ENCODE assay signal across 1 cellular context in genomic region chr1:3777078-3777547, GRCh38.
TF ChIP-seq lines count a peak whose summit lies in the region.

No MANE protein-coding gene starts in this region.

TF ChIP-seq in IMR-90, 13 proteins besides CTCF, POLR2A, EP300 and RAD21:
- no peak for TF ChIP-seq FOS (IDR thresholded peaks at IDR 0.05; ENCODE audit: low read depth, low read length)
- no peak for TF ChIP-seq MAZ (IDR thresholded peaks at IDR 0.05; ENCODE audit: borderline replicate concordance, low read depth, low read length)
- no peak for TF ChIP-seq ELK1 (IDR thresholded peaks at IDR 0.05; ENCODE audit: borderline replicate concordance, low read depth, low read length)
- no peak for TF ChIP-seq USF2 (IDR thresholded peaks at IDR 0.05; ENCODE audit: low read depth, low read length)
- TF ChIP-seq MAFK (IDR thresholded peaks at IDR 0.05; ENCODE audit: low read depth, low read length) = no peak
- no peak for TF ChIP-seq MXI1 (IDR thresholded peaks at IDR 0.05; ENCODE audit: borderline replicate concordance, low read depth, low read length)
- no peak for TF ChIP-seq SMC3 (IDR thresholded peaks at IDR 0.05; ENCODE audit: low read depth, low read length)
- no peak for TF ChIP-seq RFX5 (IDR thresholded peaks at IDR 0.05; ENCODE audit: low read depth, low read length)
- TF ChIP-seq BHLHE40 (IDR thresholded peaks at IDR 0.05; ENCODE audit: low read depth, low read length) = no peak
- TF ChIP-seq RCOR1 (IDR thresholded peaks at IDR 0.05; ENCODE audit: insufficient replicate concordance, low read length) = no peak
- TF ChIP-seq NFE2L2 (IDR thresholded peaks at IDR 0.05; ENCODE audit: low read depth, low read length) = no peak
- no peak for TF ChIP-seq CHD1 (IDR thresholded peaks at IDR 0.05; ENCODE audit: low read depth, low read length)
- TF ChIP-seq CEBPB (IDR thresholded peaks at IDR 0.05; ENCODE audit: low read depth, low read length) = no peak
